34 cellular contexts compared by ENCODE assay signal in the genomic region with DNA sequence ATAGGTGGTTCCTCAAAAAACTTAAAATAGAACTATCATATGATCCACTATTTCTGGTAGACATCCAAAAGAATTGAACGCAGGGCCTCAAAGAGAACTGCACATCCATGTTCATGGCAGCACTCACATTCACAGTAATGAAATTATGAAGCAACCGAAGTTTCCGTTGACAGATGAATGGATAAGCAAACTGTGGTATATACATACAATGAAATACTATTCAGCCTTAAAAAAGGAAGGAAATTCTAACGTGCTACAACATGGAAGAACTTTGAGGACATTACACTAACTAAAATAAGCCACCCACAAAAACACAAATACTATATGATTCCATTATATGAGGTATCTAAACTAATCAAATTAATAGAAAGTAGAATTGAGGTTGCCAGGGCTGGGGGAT.
"Had no signal": no experiment of that assay in that cellular context is flagged by ENCODE, and none has a peak within 500 bp of the region (broad histone marks: within the 10 kb centered on the region; RNA-seq: fewer than 3 reads in every experiment).

No MANE protein-coding gene starts in this region.

- H3K27me3 ChIP-seq: adrenal gland, body of pancreas, brain microvascular endothelial cell, breast epithelium had no signal

- H3K4me3 Mint-ChIP-seq: activated B cell treated with CpG ODN at 0.5 μM for 24 hours; activated CD4-positive, alpha-beta memory T cell treated with anti-CD3 and anti-CD28 coated beads for 36 hours; activated CD8-positive, alpha-beta T cell treated with anti-CD3 and anti-CD28 coated beads for 36 hours; activated naive CD4-positive, alpha-beta T cell treated with anti-CD3 and anti-CD28 coated beads for 36 hours; activated naive CD8-positive, alpha-beta T cell treated with anti-CD3 and anti-CD28 coated beads for 36 hours; activated T-cell treated with anti-CD3 and anti-CD28 coated beads, Interleukin-2, amount 50 U/mL, for 4 hours; activated T-cell treated with anti-CD3 and anti-CD28 coated beads, Interleukin-2, amount 50 U/mL, for 72 hours; activated T-helper 1 cell treated with anti-CD3 and anti-CD28 coated beads, Interleukin-12 subunit alpha, Interleukin-12 subunit beta, Interleukin-2, Interleukin-4 antibody, amounts not matched to agents 30 ng/mL and 10 ng/mL and 1 ng/mL, durations not matched to agents 14 hours and 24 hours and 36 hours; activated T-helper 17 cell treated with anti-CD3 and anti-CD28 coated beads, Interleukin-2, amount 50 U/mL, for 72 hours; T-helper 1 cell treated with Interleukin-12 subunit alpha and Interleukin-12 subunit beta and Interleukin-4 antibody, amounts not matched to agents 30 μg/mL and 1 μg/mL, for 36 hours; T-helper 2 cell treated with Interferon-gamma antibody and Interleukin-4, amounts not matched to agents 5 μg/mL and 100 μg/mL, for 36 hours had no signal

- H3K9me3 Mint-ChIP-seq: activated B cell treated with CpG ODN at 0.5 μM for 24 hours; activated CD4-positive, alpha-beta memory T cell treated with anti-CD3 and anti-CD28 coated beads for 36 hours; activated CD8-positive, alpha-beta T cell treated with anti-CD3 and anti-CD28 coated beads for 36 hours; activated naive CD4-positive, alpha-beta T cell treated with anti-CD3 and anti-CD28 coated beads for 36 hours; activated naive CD4-positive, alpha-beta T cell treated with anti-CD3 and anti-CD28 coated beads, Interleukin-2, amount 50 U/mL, for 72 hours; activated naive CD8-positive, alpha-beta T cell treated with anti-CD3 and anti-CD28 coated beads for 36 hours; activated T-cell treated with anti-CD3 and anti-CD28 coated beads, Interleukin-2, amount 50 U/mL, for 4 hours; activated T-cell treated with anti-CD3 and anti-CD28 coated beads, Interleukin-2, amount 50 U/mL, for 72 hours; activated T-helper 1 cell treated with anti-CD3 and anti-CD28 coated beads, Interleukin-12 subunit alpha, Interleukin-12 subunit beta, Interleukin-2, Interleukin-4 antibody, amounts not matched to agents 30 ng/mL and 10 ng/mL and 1 ng/mL, durations not matched to agents 14 hours and 24 hours and 36 hours; activated T-helper 17 cell treated with anti-CD3 and anti-CD28 coated beads, Interleukin-2, amount 50 U/mL, for 72 hours; T-helper 1 cell treated with Interleukin-12 subunit alpha and Interleukin-12 subunit beta and Interleukin-4 antibody, amounts not matched to agents 30 μg/mL and 1 μg/mL, for 36 hours; T-helper 2 cell treated with Interferon-gamma antibody and Interleukin-4, amounts not matched to agents 5 μg/mL and 100 μg/mL, for 36 hours had no signal

- H3K27me3 Mint-ChIP-seq: activated B cell treated with CpG ODN at 0.5 μM for 24 hours; activated CD4-positive, alpha-beta memory T cell treated with anti-CD3 and anti-CD28 coated beads for 36 hours; activated CD8-positive, alpha-beta T cell treated with anti-CD3 and anti-CD28 coated beads for 36 hours; activated naive CD8-positive, alpha-beta T cell treated with anti-CD3 and anti-CD28 coated beads for 36 hours; activated T-helper 17 cell treated with anti-CD3 and anti-CD28 coated beads, Interleukin-2, amount 50 U/mL, for 72 hours had no signal

- ATAC-seq: activated CD8-positive, alpha-beta T cell treated with anti-CD3 and anti-CD28 coated beads for 36 hours; activated naive CD4-positive, alpha-beta T cell treated with anti-CD3 and anti-CD28 coated beads, Interleukin-2, amount 50 U/mL, for 72 hours; activated T-cell treated with anti-CD3 and anti-CD28 coated beads, Interleukin-2, amount 50 U/mL, for 4 hours; activated T-cell treated with anti-CD3 and anti-CD28 coated beads, Interleukin-2, amount 50 U/mL, for 72 hours; activated T-helper 17 cell treated with anti-CD3 and anti-CD28 coated beads, Interleukin-2, amount 50 U/mL, for 72 hours; body of pancreas had no signal

- H3K27ac Mint-ChIP-seq: activated B cell treated with CpG ODN at 0.5 μM for 24 hours; activated CD4-positive, alpha-beta memory T cell treated with anti-CD3 and anti-CD28 coated beads for 36 hours; activated CD8-positive, alpha-beta T cell treated with anti-CD3 and anti-CD28 coated beads for 36 hours; activated naive CD4-positive, alpha-beta T cell treated with anti-CD3 and anti-CD28 coated beads for 36 hours; activated naive CD4-positive, alpha-beta T cell treated with anti-CD3 and anti-CD28 coated beads, Interleukin-2, amount 50 U/mL, for 72 hours; activated naive CD8-positive, alpha-beta T cell treated with anti-CD3 and anti-CD28 coated beads for 36 hours; activated T-cell treated with anti-CD3 and anti-CD28 coated beads, Interleukin-2, amount 50 U/mL, for 72 hours; activated T-helper 1 cell treated with anti-CD3 and anti-CD28 coated beads, Interleukin-12 subunit alpha, Interleukin-12 subunit beta, Interleukin-2, Interleukin-4 antibody, amounts not matched to agents 30 ng/mL and 10 ng/mL and 1 ng/mL, durations not matched to agents 14 hours and 24 hours and 36 hours; activated T-helper 17 cell treated with anti-CD3 and anti-CD28 coated beads, Interleukin-2, amount 50 U/mL, for 72 hours; T-helper 1 cell treated with Interleukin-12 subunit alpha and Interleukin-12 subunit beta and Interleukin-4 antibody, amounts not matched to agents 30 μg/mL and 1 μg/mL, for 36 hours; T-helper 2 cell treated with Interferon-gamma antibody and Interleukin-4, amounts not matched to agents 5 μg/mL and 100 μg/mL, for 36 hours had no signal

- DNase-seq: activated B cell treated with CpG ODN at 0.5 μM for 24 hours; activated CD4-positive, alpha-beta memory T cell treated with anti-CD3 and anti-CD28 coated beads for 36 hours; activated CD4-positive, alpha-beta T cell treated with anti-CD3 and anti-CD28 coated beads for 4 hours; activated CD4-positive, alpha-beta T cell treated with anti-CD3 and anti-CD28 coated beads, Interleukin-2, amount 50 U/mL, for 1 hour; activated CD4-positive, alpha-beta T cell treated with anti-CD3 and anti-CD28 coated beads, Interleukin-2, amount 50 U/mL, for 4 hours; activated CD4-positive, CD25-positive, alpha-beta regulatory T cell treated with anti-CD3 and anti-CD28 coated beads, Interleukin-2, amount 50 U/mL, for 72 hours; activated CD8-positive, alpha-beta memory T cell treated with anti-CD3 and anti-CD28 coated beads, Interleukin-2, amount 50 U/mL, for 4 hours; activated CD8-positive, alpha-beta T cell treated with anti-CD3 and anti-CD28 coated beads for 36 hours; activated effector memory CD4-positive, alpha-beta T cell treated with anti-CD3 and anti-CD28 coated beads, Interleukin-2, amount 50 U/mL, for 16 hours; activated gamma-delta T cell treated with Interleukin-2 at 50 U/mL for 16 hours; activated naive CD4-positive, alpha-beta T cell; activated naive CD4-positive, alpha-beta T cell treated with anti-CD3 and anti-CD28 coated beads for 36 hours; activated naive CD4-positive, alpha-beta T cell treated with anti-CD3 and anti-CD28 coated beads, Interleukin-2, amount 50 U/mL, for 16 hours; activated naive CD8-positive, alpha-beta T cell treated with anti-CD3 and anti-CD28 coated beads for 36 hours; activated T-cell treated with anti-CD3 and anti-CD28 coated beads for 4 hours; activated T-cell treated with anti-CD3 and anti-CD28 coated beads, Interleukin-2, amount 50 U/mL, for 1 hour; activated T-cell treated with anti-CD3 and anti-CD28 coated beads, Interleukin-2, amount 50 U/mL, for 4 hours; activated T-cell treated with anti-CD3 and anti-CD28 coated beads, Interleukin-2, amount 50 U/mL, for 72 hours; adrenal gland; amniotic stem cell; aorta; body of pancreas; brain microvascular endothelial cell; central memory CD4-positive, alpha-beta T cell; T-helper 1 cell; T-helper 2 cell; T-helper 9 cell had no signal

- H3K4me1 Mint-ChIP-seq: activated B cell treated with CpG ODN at 0.5 μM for 24 hours had no signal

- H3K36me3 ChIP-seq: adrenal gland, brain microvascular endothelial cell, breast epithelium had no signal

- H3K27ac ChIP-seq: adrenal gland, body of pancreas, brain microvascular endothelial cell, breast epithelium, VCaP had no signal

- H3K4me3 ChIP-seq: adrenal gland, body of pancreas, breast epithelium had no signal

- H3K9me3 ChIP-seq: adrenal gland, body of pancreas, breast epithelium had no signal

- H3K4me1 ChIP-seq: adrenal gland, body of pancreas, breast epithelium had no signal
